Comparison of ENCODE assay signal across 8 cellular contexts in the genomic region with DNA sequence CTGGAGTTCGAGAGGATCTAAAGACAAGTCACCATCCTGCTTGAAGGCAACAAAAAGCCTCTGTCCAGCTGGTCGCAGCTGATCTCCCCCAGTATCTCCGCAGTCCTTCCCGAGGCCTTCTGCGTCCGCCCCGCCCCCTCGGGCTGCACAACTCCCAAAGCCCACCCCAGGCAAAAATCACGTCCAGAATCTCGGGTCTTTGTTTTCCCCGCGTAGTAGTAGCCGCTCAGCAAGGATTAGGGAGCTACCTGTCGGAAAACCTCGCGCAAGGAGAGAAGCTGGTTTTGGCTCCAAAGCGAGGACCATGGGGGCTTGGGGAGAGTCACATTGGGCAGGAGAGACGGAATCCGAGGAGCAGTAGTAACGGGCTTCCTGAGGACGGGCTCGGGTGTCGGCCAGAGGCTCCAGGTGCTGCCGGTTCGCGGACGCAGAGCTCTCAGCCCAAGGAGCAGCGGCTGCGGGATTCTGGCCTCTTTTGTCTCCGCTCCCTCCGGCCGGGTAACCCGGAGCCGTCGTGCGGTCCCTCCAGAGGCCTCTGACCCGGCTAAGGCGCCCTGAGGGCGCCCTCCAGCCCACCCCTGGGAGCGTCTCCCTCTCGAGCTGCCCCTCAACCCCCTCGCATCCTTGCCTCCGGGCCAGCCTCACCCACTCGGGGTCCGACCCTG. TPM values are rescaled to one million over a fixed set of nuclear protein-coding genes. Genes with fewer than 3 reads are reported as not detected.
DNase-seq lines count a peak whose midpoint lies in the region; ATAC-seq and TF ChIP-seq lines count a peak whose summit lies in the region.

No MANE protein-coding gene starts in this region.

- WGBS in adrenal gland, 4 donors = 3 to 16% (median 9%) methylated on average over 5 to 45 of the region's 45 CpGs

- no peak for DNase-seq in DND-41
- DNase-seq in GM20000 (ENCODE audit: low spot score) = peak; percentile 25
- peak; percentile 32 for DNase-seq in HuH-7.5 (ENCODE audit: low spot score)
- DNase-seq in adrenal gland = peak in 5 of 7 donors; percentile 9 to 40 (median 20)
- DNase-seq in hepatic stellate cell (ENCODE audit: low spot score) = peak; percentile 37
- no peak for DNase-seq in sciatic nerve (ENCODE audit: low spot score)
- no peak for DNase-seq in stimulated activated CD8-positive, alpha-beta memory T cell treated with anti-CD3 and anti-CD28 coated beads, Interleukin-4, amount 100 ng/mL, for 48 hours
- no peak for DNase-seq in mesenteric fat pad (ENCODE audit: low spot score)

- H3K9ac ChIP-seq in DND-41 (ENCODE audit: low read depth, low read length) = peak overlapping the region; percentile 76

- H3K4me1 ChIP-seq in DND-41 (ENCODE audit: insufficient read depth, low read length) = peaks cover 60% of the 10 kb centered on the region
- H3K4me1 ChIP-seq in adrenal gland (replicated peaks in 1 of 2) = peaks cover 4 to 22% of the 10 kb centered on the region in 2 donors

- peaks cover 27% of the 10 kb centered on the region for H3K36me3 ChIP-seq in DND-41 (ENCODE audit: insufficient read depth, low read length)
- peaks cover 0 to 12% of the 10 kb centered on the region in 2 donors for H3K36me3 ChIP-seq in adrenal gland (replicated peaks in 1 of 2)

- H2AFZ ChIP-seq in DND-41 (ENCODE audit: low read depth, low read length) = peak overlapping the region; percentile 83

- intact Hi-C loops in adrenal gland (cut with DNase I) = no loop called here
- intact Hi-C loops in sciatic nerve (cut with DNase I) = no loop called here

- no peak for TF ChIP-seq CTCF in DND-41 (IDR thresholded peaks at IDR 0.05; ENCODE audit: borderline replicate concordance, extremely low read depth, low read length, poor library complexity, severe bottlenecking)
- TF ChIP-seq CTCF in GM20000 (IDR thresholded peaks at IDR 0.05; ENCODE audit: extremely low read depth, missing control alignments) = no peak
- TF ChIP-seq CTCF in adrenal gland (IDR thresholded peaks at IDR 0.05) = no peak

- H3K27ac ChIP-seq in DND-41 (ENCODE audit: low read length) = peak overlapping the region; percentile 81
- peak overlapping the region in 3 of 5 donors; percentile 23 to 79 (median 52) for H3K27ac ChIP-seq in adrenal gland

- no peaks in the 10 kb centered on the region for H4K20me1 ChIP-seq in DND-41 (ENCODE audit: insufficient read depth, low read length)

- H3K27me3 ChIP-seq in DND-41 (ENCODE audit: insufficient read depth, low read length, poor library complexity) (no peaks in the 10 kb centered on the region), adrenal gland (no peaks in the 10 kb centered on the region)

- no peak for TF ChIP-seq POLR2A in adrenal gland (IDR thresholded peaks at IDR 0.05)

- H3K4me3 ChIP-seq in DND-41 (ENCODE audit: low read depth in 1 of 2, low read length in 2 of 2) = peak overlapping the region; percentile 93 to 97
- H3K4me3 ChIP-seq in adrenal gland = peak overlapping the region; percentile 26 to 97 (median 70)

- H3K4me2 ChIP-seq in DND-41 (ENCODE audit: insufficient read depth, low read length) = peak overlapping the region; percentile 99

- H3K9me3 ChIP-seq in DND-41 (ENCODE audit: insufficient read depth, low read length, severe bottlenecking) (no peaks in the 10 kb centered on the region), adrenal gland (replicated peaks in 1 of 3) (no peaks in the 10 kb centered on the region)

- ATAC-seq in DND-41 (ENCODE audit: insufficient read depth, low read depth) (peak; percentile 32), sciatic nerve (peak; percentile 66)

- H3K79me2 ChIP-seq in DND-41 (ENCODE audit: insufficient read depth, low read length) = peaks cover 70% of the 10 kb centered on the region

RNA-seq across cellular contexts. Expression of a gene that starts 0.4 kb away (rescaled TPM):
- total RNA-seq in adrenal gland (10 to 100 TPM; 11.1 to 24.9 (median 19.3) TPM), sciatic nerve (24.5 TPM), mesenteric fat pad (24.3 TPM)
- 10 to 100 TPM in 2 of 3 donors, 1 to 10 TPM in 1; 5.2 to 13.4 (median 10.4) TPM for polyA plus RNA-seq in adrenal gland

RNA-seq across cellular contexts. Expression of a gene that starts 0.5 kb away (rescaled TPM):
- total RNA-seq in adrenal gland = 10 to 100 TPM; 11.1 to 23.3 (median 14.4) TPM
- 10 to 100 TPM in 1 of 3 donors, 1 to 10 TPM in 2; 5.3 to 11.9 (median 6.1) TPM for polyA plus RNA-seq in adrenal gland
- 18.9 TPM for total RNA-seq in sciatic nerve
- total RNA-seq in mesenteric fat pad = 13.5 TPM

RNA-seq across cellular contexts. Expression of a gene that starts 40.1 kb away (rescaled TPM):
- total RNA-seq in adrenal gland = 10 to 100 TPM in 2 of 8 donors, 1 to 10 TPM in 6; 5.6 to 14.0 (median 9.0) TPM
- 10 to 100 TPM in 1 of 3 donors, 1 to 10 TPM in 2; 2.3 to 11.9 (median 2.8) TPM for polyA plus RNA-seq in adrenal gland
- 6.9 TPM for total RNA-seq in sciatic nerve
- total RNA-seq in mesenteric fat pad = 9.5 TPM

Comparison
In these comparisons a context has a peak if more than half of its experiments do, and no peak if none do; other contexts are left out.
1. DNase-seq: peak in GM20000 (single experiment), HuH-7.5 (single experiment), adrenal gland (5 of 7) and hepatic stellate cell (single experiment); none in DND-41 (single experiment), sciatic nerve (single experiment), stimulated activated CD8-positive, alpha-beta memory T cell treated with anti-CD3 and anti-CD28 coated beads, Interleukin-4, amount 100 ng/mL, for 48 hours (single experiment) and mesenteric fat pad (single experiment).